ENCODE assay signal across 9 cellular contexts in the genomic region with DNA sequence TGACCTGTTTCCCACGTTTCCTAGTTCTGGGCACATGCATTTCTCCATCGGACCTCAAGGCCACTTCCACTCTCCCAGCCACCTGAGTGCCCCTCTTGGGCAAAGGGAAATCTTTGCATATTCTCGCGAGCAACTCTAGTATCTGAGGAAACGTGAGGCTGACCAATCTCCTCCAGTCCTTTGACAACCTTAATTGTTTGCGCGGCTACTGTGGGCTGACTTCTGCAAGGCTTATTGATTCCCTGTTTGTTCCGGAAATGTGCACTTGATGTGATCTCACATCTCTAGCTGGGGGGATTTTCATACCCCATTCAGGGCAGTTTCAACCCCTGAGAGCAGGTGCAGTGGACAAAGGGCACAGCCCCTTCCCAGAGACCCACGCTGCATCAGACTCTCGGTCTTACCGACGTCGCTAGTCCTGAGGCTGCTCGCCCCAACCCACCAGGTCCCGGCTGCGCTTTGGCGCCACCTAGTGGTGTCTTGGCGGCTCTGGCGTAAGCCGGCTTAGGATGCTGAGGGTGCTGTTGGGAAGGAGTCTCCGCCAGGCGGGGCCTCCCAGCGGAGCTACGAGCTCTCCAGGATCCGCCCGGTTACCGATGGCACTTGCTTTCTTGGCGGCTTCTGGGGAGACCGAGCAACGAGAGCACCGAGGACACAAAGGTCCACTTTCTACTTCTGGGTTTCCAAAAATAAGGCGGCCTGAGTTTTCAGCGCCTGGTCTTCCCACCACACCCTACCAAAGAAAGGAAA. TPM values are rescaled to one million over a fixed set of nuclear protein-coding genes. Genes with fewer than 3 reads are reported as not detected.
DNase-seq lines count a peak whose midpoint lies in the region; ATAC-seq and TF ChIP-seq lines count a peak whose summit lies in the region.
"Had no signal": no experiment of that assay in that cellular context is flagged by ENCODE, and none has a peak within 500 bp of the region (broad histone marks: within the 10 kb centered on the region; RNA-seq: fewer than 3 reads in every experiment).

No MANE protein-coding gene starts in this region.

- TF ChIP-seq CTCF in left lung (IDR thresholded peaks at IDR 0.05): peak; percentile 98

- H3K27me3 ChIP-seq in left lung: peaks cover 19 to 42% of the 10 kb centered on the region in 2 donors

- intact Hi-C loops in activated CD4-positive, alpha-beta T cell treated with anti-CD3 and anti-CD28 coated beads, Interleukin-2, amount 10 ng/mL, durations not matched to agents 24 days and 14 days (cut with micrococcal nuclease): loop anchor here (1.0 to 10.0 kb wide), 3 partner anchors 55 to 258 kb away; partner anchors contain the start of gene EMX1
- intact Hi-C loops in left lung (cut with DNase I): no loop called here

- no peak overlapping the region for H3K4me3 ChIP-seq in left lung

- H3K4me1 Mint-ChIP-seq in activated CD4-positive, alpha-beta T cell treated with anti-CD3 and anti-CD28 coated beads, Interleukin-2, amount 10 ng/mL, durations not matched to agents 24 days and 14 days: peaks cover 9% of the 10 kb centered on the region

- no peaks in the 10 kb centered on the region for H3K36me3 ChIP-seq in left lung

- DNase-seq in C1 segment of cervical spinal cord (lab: John Stamatoyannopoulos, UW): peak; percentile 1 to 83 (median 74)
- DNase-seq in NCI-H510A treated with DMSO at 0.1 percent for 48 hours (lab: John Stamatoyannopoulos, UW): peak; percentile 91
- peak; percentile 97 for DNase-seq in activated CD4-positive, alpha-beta T cell treated with anti-CD3 and anti-CD28 coated beads, Interleukin-2, amount 10 ng/mL, durations not matched to agents 24 days and 14 days
- peak; percentile 88 for DNase-seq in dedifferentiated amniotic fluid mesenchymal stem cell (ENCODE audit: extremely low spot score)
- DNase-seq in left lung: peak; percentile 89 to 97
- peak; percentile 87 for DNase-seq in stimulated activated CD4-positive, alpha-beta T cell treated with anti-CD3 and anti-CD28 coated beads, Interleukin-4, amount 100 ng/mL, for 1 hour

- no peak overlapping the region for H3K27ac ChIP-seq in left lung
- H3K27ac ChIP-seq: epithelial cell of prostate had no signal

- H3K9me3 Mint-ChIP-seq in activated CD4-positive, alpha-beta T cell treated with anti-CD3 and anti-CD28 coated beads, Interleukin-2, amount 10 ng/mL, durations not matched to agents 24 days and 14 days: no peaks in the 10 kb centered on the region

- peaks cover 0 to 9% of the 10 kb centered on the region in 2 donors for H3K4me1 ChIP-seq in left lung

- ATAC-seq in GM19324 (IDR thresholded peaks at IDR 0.05; ENCODE audit: low FRiP score, unreplicated experiment) (peak; percentile 91), HG03442 (IDR thresholded peaks at IDR 0.05; ENCODE audit: unreplicated experiment) (peak; percentile 88), left lung (peak; percentile 100)

- no peaks in the 10 kb centered on the region for H3K36me3 Mint-ChIP-seq in activated CD4-positive, alpha-beta T cell treated with anti-CD3 and anti-CD28 coated beads, Interleukin-2, amount 10 ng/mL, durations not matched to agents 24 days and 14 days (ENCODE audit: low read depth)

- H3K9me3 ChIP-seq in left lung: no peaks in the 10 kb centered on the region

- no peak overlapping the region for H3K27ac Mint-ChIP-seq in activated CD4-positive, alpha-beta T cell treated with anti-CD3 and anti-CD28 coated beads, Interleukin-2, amount 10 ng/mL, durations not matched to agents 24 days and 14 days

- peaks cover 33% of the 10 kb centered on the region for H3K27me3 Mint-ChIP-seq in activated CD4-positive, alpha-beta T cell treated with anti-CD3 and anti-CD28 coated beads, Interleukin-2, amount 10 ng/mL, durations not matched to agents 24 days and 14 days

- H3K4me3 Mint-ChIP-seq in activated CD4-positive, alpha-beta T cell treated with anti-CD3 and anti-CD28 coated beads, Interleukin-2, amount 10 ng/mL, durations not matched to agents 24 days and 14 days: peak overlapping the region; percentile 76

RNA-seq across cellular contexts. Expression of gene SPR, which starts 24.8 kb away (rescaled TPM):
- total RNA-seq in activated CD4-positive, alpha-beta T cell treated with anti-CD3 and anti-CD28 coated beads, Interleukin-2, amount 10 ng/mL, durations not matched to agents 24 days and 14 days: 12.6 and 12.8 TPM in 2 replicates
- total RNA-seq in left lung: 10 to 100 TPM; 38.1 to 41.9 TPM

RNA-seq across cellular contexts. Expression of gene EXOC6B, which starts 36.6 kb away (rescaled TPM):
- 7.8 and 8.4 TPM in 2 replicates for total RNA-seq in activated CD4-positive, alpha-beta T cell treated with anti-CD3 and anti-CD28 coated beads, Interleukin-2, amount 10 ng/mL, durations not matched to agents 24 days and 14 days
- total RNA-seq in left lung: 10 to 100 TPM; 24.7 to 27.1 TPM

RNA-seq across cellular contexts. Expression of gene EMX1, which starts 54.9 kb away (rescaled TPM):
- total RNA-seq in activated CD4-positive, alpha-beta T cell treated with anti-CD3 and anti-CD28 coated beads, Interleukin-2, amount 10 ng/mL, durations not matched to agents 24 days and 14 days: 0.09 TPM in 1 of 2 replicates, not detected in the other
- total RNA-seq in left lung: not detected
